9 cellular contexts compared by ENCODE assay signal in genomic region chr6:43308990-43309477, GRCh38. TPM values are rescaled to one million over a fixed set of nuclear protein-coding genes. Genes with fewer than 3 reads are reported as not detected.
DNase-seq lines count a peak whose midpoint lies in the region; ATAC-seq and TF ChIP-seq lines count a peak whose summit lies in the region.
"Had no signal": no experiment of that assay in that cellular context is flagged by ENCODE, and none has a peak within 500 bp of the region (broad histone marks: within the 10 kb centered on the region; RNA-seq: fewer than 3 reads in every experiment).

No MANE protein-coding gene starts in this region.

- no peaks in the 10 kb centered on the region for H3K36me3 Mint-ChIP-seq in activated naive CD4-positive, alpha-beta T cell treated with anti-CD3 and anti-CD28 coated beads, Interleukin-2, amount 50 U/mL, for 24 hours

- H3K4me3 ChIP-seq in breast epithelium (peak overlapping the region; percentile 25 to 67 (median 38)), mesodermal cell (ENCODE audit: extremely low read depth, insufficient read depth, low read length, poor library complexity, severe bottlenecking) (peak overlapping the region; percentile 23), upper lobe of right lung (peak overlapping the region; percentile 36)

- TF ChIP-seq POLR2A in breast epithelium (IDR thresholded peaks at IDR 0.05) = no peak

- H3K27ac Mint-ChIP-seq in activated naive CD4-positive, alpha-beta T cell treated with anti-CD3 and anti-CD28 coated beads, Interleukin-2, amount 50 U/mL, for 24 hours = no peak overlapping the region

- H3K27ac ChIP-seq in breast epithelium (no peak overlapping the region), mesodermal cell (ENCODE audit: low read depth, low read length, severe bottlenecking) (no peak overlapping the region), upper lobe of right lung (no peak overlapping the region)

- H3K9me3 ChIP-seq in breast epithelium = no peaks in the 10 kb centered on the region
- H3K9me3 ChIP-seq in mesodermal cell (ENCODE audit: control insufficient read depth, low read length) = no peaks in the 10 kb centered on the region
- H3K9me3 ChIP-seq in upper lobe of right lung = no peaks in the 10 kb centered on the region
- H3K9me3 ChIP-seq: Caco-2 had no signal

- no peaks in the 10 kb centered on the region for H3K9me3 Mint-ChIP-seq in activated naive CD4-positive, alpha-beta T cell treated with anti-CD3 and anti-CD28 coated beads, Interleukin-2, amount 50 U/mL, for 24 hours

- H3K4me1 ChIP-seq in breast epithelium = no peaks in the 10 kb centered on the region
- H3K4me1 ChIP-seq in mesodermal cell (ENCODE audit: control insufficient read depth, insufficient read depth, low read length, poor library complexity, severe bottlenecking) = no peaks in the 10 kb centered on the region
- peaks cover 15% of the 10 kb centered on the region for H3K4me1 ChIP-seq in upper lobe of right lung
- H3K4me1 ChIP-seq: Caco-2 had no signal

- intact Hi-C loops in breast epithelium (cut with DNase I; ENCODE audit: low total_unique reads) = no loop called here
- intact Hi-C loops in upper lobe of right lung (cut with DNase I) = no loop called here

- TF ChIP-seq CTCF in breast epithelium (IDR thresholded peaks at IDR 0.05) = no peak
- TF ChIP-seq CTCF in upper lobe of right lung (IDR thresholded peaks at IDR 0.05) = no peak

- H3K4me3 Mint-ChIP-seq in activated naive CD4-positive, alpha-beta T cell treated with anti-CD3 and anti-CD28 coated beads, Interleukin-2, amount 50 U/mL, for 24 hours = peak overlapping the region; percentile 84

- WGBS in mesodermal cell (ENCODE audit: insufficient coverage in 2 of 2), 2 experiments = 41 to 85% methylated on average over 2 to 8 of the region's 9 CpGs

- ATAC-seq in upper lobe of right lung = no peak
- ATAC-seq in GM18873 (IDR thresholded peaks at IDR 0.05; ENCODE audit: low FRiP score, unreplicated experiment) = no peak

- no peaks in the 10 kb centered on the region for H3K27me3 Mint-ChIP-seq in activated naive CD4-positive, alpha-beta T cell treated with anti-CD3 and anti-CD28 coated beads, Interleukin-2, amount 50 U/mL, for 24 hours

- no peak for DNase-seq in activated naive CD4-positive, alpha-beta T cell treated with Interleukin-2 at 50 U/mL for 16 hours
- DNase-seq in breast epithelium (ENCODE audit: low spot score in 2 of 2) = no peak
- DNase-seq in upper lobe of right lung = no peak
- DNase-seq in NCI-H187 (lab: John Stamatoyannopoulos, UW) = no peak
- no peak for DNase-seq in NCI-H82 treated with DMSO at 0.1 percent for 48 hours (lab: John Stamatoyannopoulos, UW; ENCODE audit: unreplicated experiment)
- DNase-seq: Caco-2 had no signal

- H3K4me1 Mint-ChIP-seq in activated naive CD4-positive, alpha-beta T cell treated with anti-CD3 and anti-CD28 coated beads, Interleukin-2, amount 50 U/mL, for 24 hours = peaks cover 9% of the 10 kb centered on the region

- H3K27me3 ChIP-seq in breast epithelium (no peaks in the 10 kb centered on the region), upper lobe of right lung (no peaks in the 10 kb centered on the region)

- H3K36me3 ChIP-seq in breast epithelium (no peaks in the 10 kb centered on the region), mesodermal cell (ENCODE audit: control insufficient read depth, insufficient read depth, low read length) (no peaks in the 10 kb centered on the region), upper lobe of right lung (no peaks in the 10 kb centered on the region)

RNA-seq across cellular contexts. Expression of gene CRIP3, which starts 0.4 kb away (rescaled TPM):
- total RNA-seq in breast epithelium = 1 to 10 TPM; 1.6 to 2.1 (median 1.9) TPM
- polyA plus RNA-seq in mesodermal cell (2013, experiment 1 of 2) = 1.8 TPM
- polyA plus RNA-seq in mesodermal cell (2013, experiment 2 of 2) = 0.71 TPM
- 0.90 TPM for total RNA-seq in upper lobe of right lung
- total RNA-seq: Caco-2 had no signal

RNA-seq across cellular contexts. Expression of gene SLC22A7, which starts 11.0 kb away (rescaled TPM):
- total RNA-seq in breast epithelium (not detected), upper lobe of right lung (not detected)
- polyA plus RNA-seq in mesodermal cell (2013, experiment 1 of 2) = not detected
- polyA plus RNA-seq in mesodermal cell (2013, experiment 2 of 2) = not detected
- total RNA-seq: Caco-2 had no signal
